Comparison of ENCODE assay signal across 1 cellular context in genomic region chr20:15986690-15987089, GRCh38.
TF ChIP-seq lines count a peak whose summit lies in the region.

No MANE protein-coding gene starts in this region.

TF ChIP-seq in GM12878, 131 proteins besides CTCF, POLR2A, EP300 and RAD21 (continued from another document and continues in another):
- TF ChIP-seq, protein P1, sequence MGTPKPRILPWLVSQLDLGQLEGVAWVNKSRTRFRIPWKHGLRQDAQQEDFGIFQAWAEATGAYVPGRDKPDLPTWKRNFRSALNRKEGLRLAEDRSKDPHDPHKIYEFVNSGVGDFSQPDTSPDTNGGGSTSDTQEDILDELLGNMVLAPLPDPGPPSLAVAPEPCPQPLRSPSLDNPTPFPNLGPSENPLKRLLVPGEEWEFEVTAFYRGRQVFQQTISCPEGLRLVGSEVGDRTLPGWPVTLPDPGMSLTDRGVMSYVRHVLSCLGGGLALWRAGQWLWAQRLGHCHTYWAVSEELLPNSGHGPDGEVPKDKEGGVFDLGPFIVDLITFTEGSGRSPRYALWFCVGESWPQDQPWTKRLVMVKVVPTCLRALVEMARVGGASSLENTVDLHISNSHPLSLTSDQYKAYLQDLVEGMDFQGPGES (IDR thresholded peaks at IDR 0.05) = no peak
- TF ChIP-seq RBBP5 (conservative IDR thresholded peaks at IDR 0.05) (no peak), KLF5 (IDR thresholded peaks at IDR 0.05; ENCODE audit: partially characterized antibody) (no peak), TAF1 (IDR thresholded peaks at IDR 0.05; ENCODE audit: borderline replicate concordance, low read depth, low read length) (no peak), JUND (IDR thresholded peaks at IDR 0.05; ENCODE audit: low read depth, low read length) (no peak), HDAC2 (IDR thresholded peaks at IDR 0.05) (no peak), NR2C2 (IDR thresholded peaks at IDR 0.05; ENCODE audit: borderline replicate concordance, control insufficient read depth, insufficient read length, low read depth) (no peak), ZNF592 (IDR thresholded peaks at IDR 0.05) (no peak), SIX5 (IDR thresholded peaks at IDR 0.05; ENCODE audit: low read depth, low read length, severe bottlenecking) (no peak), ATF3 (IDR thresholded peaks at IDR 0.05; ENCODE audit: borderline replicate concordance, extremely low read depth, low read depth, low read length) (no peak), POLR2AphosphoS5 (IDR thresholded peaks at IDR 0.05; ENCODE audit: low read length) (no peak), ZNF622 (IDR thresholded peaks at IDR 0.05) (no peak), MLLT1 (IDR thresholded peaks at IDR 0.05) (peak; percentile 87; the same call in 1 of the 2 replicates), RELB (IDR thresholded peaks at IDR 0.05; ENCODE audit: low read depth) (peak; percentile 41; the same call in 1 of the 2 replicates), FOXM1 (IDR thresholded peaks at IDR 0.05; ENCODE audit: low read depth, low read length) (peak; percentile 24; the same call in 1 of the 2 replicates), ATF2 (IDR thresholded peaks at IDR 0.05; ENCODE audit: low read length) (peak; percentile 63), SREBF1 (IDR thresholded peaks at IDR 0.05; ENCODE audit: low read length) (no peak), NFIC (IDR thresholded peaks at IDR 0.05; ENCODE audit: low read depth, low read length) (peak; percentile 72), WRNIP1 (IDR thresholded peaks at IDR 0.05; ENCODE audit: borderline replicate concordance, low read depth, low read length) (no peak), BCL11A (IDR thresholded peaks at IDR 0.05; ENCODE audit: low read depth, low read length) (peak; percentile 55; the same call in 1 of the 2 replicates), STAT3 (IDR thresholded peaks at IDR 0.05; ENCODE audit: low read depth, low read length) (no peak), HSF1 (IDR thresholded peaks at IDR 0.05; ENCODE audit: low read depth, low read length) (no peak), FOXK2 (IDR thresholded peaks at IDR 0.05) (no peak), ASH2L (IDR thresholded peaks at IDR 0.05; ENCODE audit: borderline replicate concordance, low read depth) (no peak), NR2F1 (conservative IDR thresholded peaks at IDR 0.05) (no peak), IKZF2 (IDR thresholded peaks at IDR 0.05) (peak; percentile 70 to 80; a peak in 3 of 4 replicates), CHD1 (IDR thresholded peaks at IDR 0.05; ENCODE audit: low read depth, low read length) (no peak), JUNB (IDR thresholded peaks at IDR 0.05) (peak; percentile 45), IRF4 (IDR thresholded peaks at IDR 0.05; ENCODE audit: low read depth, low read length) (no peak), CBX5 (IDR thresholded peaks at IDR 0.05; ENCODE audit: low read depth) (no peak), TARDBP (IDR thresholded peaks at IDR 0.05; ENCODE audit: borderline replicate concordance) (no peak), GATAD2B (conservative IDR thresholded peaks at IDR 0.05; ENCODE audit: low read depth) (no peak), BMI1 (IDR thresholded peaks at IDR 0.05; ENCODE audit: borderline replicate concordance) (no peak), SIN3A (IDR thresholded peaks at IDR 0.05; ENCODE audit: low read depth, low read length) (no peak), RCOR1 (conservative IDR thresholded peaks at IDR 0.05; ENCODE audit: low read depth, low read length) (no peak), PBX3 (IDR thresholded peaks at IDR 0.05; ENCODE audit: insufficient replicate concordance, low read depth, low read length) (no peak)
- TF ChIP-seq, protein P2, sequence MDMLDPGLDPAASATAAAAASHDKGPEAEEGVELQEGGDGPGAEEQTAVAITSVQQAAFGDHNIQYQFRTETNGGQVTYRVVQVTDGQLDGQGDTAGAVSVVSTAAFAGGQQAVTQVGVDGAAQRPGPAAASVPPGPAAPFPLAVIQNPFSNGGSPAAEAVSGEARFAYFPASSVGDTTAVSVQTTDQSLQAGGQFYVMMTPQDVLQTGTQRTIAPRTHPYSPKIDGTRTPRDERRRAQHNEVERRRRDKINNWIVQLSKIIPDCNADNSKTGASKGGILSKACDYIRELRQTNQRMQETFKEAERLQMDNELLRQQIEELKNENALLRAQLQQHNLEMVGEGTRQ (IDR thresholded peaks at IDR 0.05; ENCODE audit: borderline replicate concordance, low read depth, low read length) = no peak
- TF ChIP-seq, protein P3, sequence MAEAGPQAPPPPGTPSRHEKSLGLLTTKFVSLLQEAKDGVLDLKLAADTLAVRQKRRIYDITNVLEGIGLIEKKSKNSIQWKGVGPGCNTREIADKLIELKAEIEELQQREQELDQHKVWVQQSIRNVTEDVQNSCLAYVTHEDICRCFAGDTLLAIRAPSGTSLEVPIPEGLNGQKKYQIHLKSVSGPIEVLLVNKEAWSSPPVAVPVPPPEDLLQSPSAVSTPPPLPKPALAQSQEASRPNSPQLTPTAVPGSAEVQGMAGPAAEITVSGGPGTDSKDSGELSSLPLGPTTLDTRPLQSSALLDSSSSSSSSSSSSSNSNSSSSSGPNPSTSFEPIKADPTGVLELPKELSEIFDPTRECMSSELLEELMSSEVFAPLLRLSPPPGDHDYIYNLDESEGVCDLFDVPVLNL (IDR thresholded peaks at IDR 0.05; ENCODE audit: low read depth, low read length) = no peak
- TF ChIP-seq, protein P4, sequence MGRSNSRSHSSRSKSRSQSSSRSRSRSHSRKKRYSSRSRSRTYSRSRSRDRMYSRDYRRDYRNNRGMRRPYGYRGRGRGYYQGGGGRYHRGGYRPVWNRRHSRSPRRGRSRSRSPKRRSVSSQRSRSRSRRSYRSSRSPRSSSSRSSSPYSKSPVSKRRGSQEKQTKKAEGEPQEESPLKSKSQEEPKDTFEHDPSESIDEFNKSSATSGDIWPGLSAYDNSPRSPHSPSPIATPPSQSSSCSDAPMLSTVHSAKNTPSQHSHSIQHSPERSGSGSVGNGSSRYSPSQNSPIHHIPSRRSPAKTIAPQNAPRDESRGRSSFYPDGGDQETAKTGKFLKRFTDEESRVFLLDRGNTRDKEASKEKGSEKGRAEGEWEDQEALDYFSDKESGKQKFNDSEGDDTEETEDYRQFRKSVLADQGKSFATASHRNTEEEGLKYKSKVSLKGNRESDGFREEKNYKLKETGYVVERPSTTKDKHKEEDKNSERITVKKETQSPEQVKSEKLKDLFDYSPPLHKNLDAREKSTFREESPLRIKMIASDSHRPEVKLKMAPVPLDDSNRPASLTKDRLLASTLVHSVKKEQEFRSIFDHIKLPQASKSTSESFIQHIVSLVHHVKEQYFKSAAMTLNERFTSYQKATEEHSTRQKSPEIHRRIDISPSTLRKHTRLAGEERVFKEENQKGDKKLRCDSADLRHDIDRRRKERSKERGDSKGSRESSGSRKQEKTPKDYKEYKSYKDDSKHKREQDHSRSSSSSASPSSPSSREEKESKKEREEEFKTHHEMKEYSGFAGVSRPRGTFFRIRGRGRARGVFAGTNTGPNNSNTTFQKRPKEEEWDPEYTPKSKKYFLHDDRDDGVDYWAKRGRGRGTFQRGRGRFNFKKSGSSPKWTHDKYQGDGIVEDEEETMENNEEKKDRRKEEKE (IDR thresholded peaks at IDR 0.05) = no peak
- TF ChIP-seq, protein P5, sequence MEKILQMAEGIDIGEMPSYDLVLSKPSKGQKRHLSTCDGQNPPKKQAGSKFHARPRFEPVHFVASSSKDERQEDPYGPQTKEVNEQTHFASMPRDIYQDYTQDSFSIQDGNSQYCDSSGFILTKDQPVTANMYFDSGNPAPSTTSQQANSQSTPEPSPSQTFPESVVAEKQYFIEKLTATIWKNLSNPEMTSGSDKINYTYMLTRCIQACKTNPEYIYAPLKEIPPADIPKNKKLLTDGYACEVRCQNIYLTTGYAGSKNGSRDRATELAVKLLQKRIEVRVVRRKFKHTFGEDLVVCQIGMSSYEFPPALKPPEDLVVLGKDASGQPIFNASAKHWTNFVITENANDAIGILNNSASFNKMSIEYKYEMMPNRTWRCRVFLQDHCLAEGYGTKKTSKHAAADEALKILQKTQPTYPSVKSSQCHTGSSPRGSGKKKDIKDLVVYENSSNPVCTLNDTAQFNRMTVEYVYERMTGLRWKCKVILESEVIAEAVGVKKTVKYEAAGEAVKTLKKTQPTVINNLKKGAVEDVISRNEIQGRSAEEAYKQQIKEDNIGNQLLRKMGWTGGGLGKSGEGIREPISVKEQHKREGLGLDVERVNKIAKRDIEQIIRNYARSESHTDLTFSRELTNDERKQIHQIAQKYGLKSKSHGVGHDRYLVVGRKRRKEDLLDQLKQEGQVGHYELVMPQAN (conservative IDR thresholded peaks at IDR 0.05) = no peak
